In genomic region chr1:226975259-226975908, GRCh38 we compare ENCODE assay signal across 11 cellular contexts. TPM values are rescaled to one million over a fixed set of nuclear protein-coding genes. Genes with fewer than 3 reads are reported as not detected.
DNase-seq lines count a peak whose midpoint lies in the region; ATAC-seq and TF ChIP-seq lines count a peak whose summit lies in the region.
"Had no signal": no experiment of that assay in that cellular context is flagged by ENCODE, and none has a peak within 500 bp of the region (broad histone marks: within the 10 kb centered on the region; RNA-seq: fewer than 3 reads in every experiment).

No MANE protein-coding gene starts in this region.

- WGBS in heart right ventricle, 2 donors, result 56 to 66% methylated on average over 15 of the region's 15 CpGs

- peaks cover 0 to 32% (median 0%) of the 10 kb centered on the region in 9 donors for H3K36me3 ChIP-seq in heart right ventricle

- H3K27me3 ChIP-seq in heart right ventricle, result no peaks in the 10 kb centered on the region

- H3K27ac ChIP-seq in heart right ventricle, result peak overlapping the region; percentile 83 to 96 (median 92)

- peak in 4 of 8 donors; percentile 0 to 24 (median 7) for ATAC-seq in heart right ventricle

- DNase-seq in DMS153 (lab: John Stamatoyannopoulos, UW), result peak; percentile 85
- peak; percentile 86 for DNase-seq in NCI-H345 (lab: John Stamatoyannopoulos, UW)
- DNase-seq in heart right ventricle, result no peak
- peak; percentile 94 for DNase-seq in pons (ENCODE audit: low spot score)
- DNase-seq in activated naive CD4-positive, alpha-beta T cell treated with anti-CD3 and anti-CD28 coated beads, Interleukin-2, amount 50 U/mL, for 16 hours, result no peak
- DNase-seq in activated CD4-positive, alpha-beta T cell treated with anti-CD3 and anti-CD28 coated beads, Interleukin-2, amount 50 U/mL, for 4 hours, result no peak
- no peak for DNase-seq in SIG-M5 treated with dmso at 0.1 percent for 504 hours (lab: John Stamatoyannopoulos, UW; ENCODE audit: unreplicated experiment)
- no peak for DNase-seq in AG08396 (ENCODE audit: low spot score)
- DNase-seq: NK-92 treated with Interleukin-12 subunit alpha and Interleukin-12 subunit beta, amount 100 ng/mL, for 24 hours; T1000 had no signal

- H3K4me3 ChIP-seq in heart right ventricle, result no peak overlapping the region

- peaks cover 26 to 66% (median 52%) of the 10 kb centered on the region in 9 donors for H3K4me1 ChIP-seq in heart right ventricle
- H3K4me1 ChIP-seq: parathyroid adenoma had no signal

- peaks cover 0 to 14% (median 0%) of the 10 kb centered on the region in 11 donors for H3K9me3 ChIP-seq in heart right ventricle

- TF ChIP-seq CTCF in heart right ventricle (IDR thresholded peaks at IDR 0.05), result no peak

- intact Hi-C loops in heart right ventricle (cut with DNase I), result loop anchor here in 4 of 10 donors (2.0 to 10.0 kb wide), 3 partner anchors 33 to 61 kb away; partner anchors contain the start of gene COQ8A (in 2 of the 4)

RNA-seq across cellular contexts. Expression of gene COQ8A, which starts 35.3 kb away (rescaled TPM):
- total RNA-seq in heart right ventricle, result 100 to 1,000 TPM; 167 to 495 (median 266) TPM
- 100 to 1,000 TPM; 136 to 242 TPM for polyA plus RNA-seq in heart right ventricle

Comparison
In these comparisons a context has a peak if more than half of its experiments do, and no peak if none do; other contexts are left out.
1. DNase-seq: peak in DMS153 (single experiment), NCI-H345 (single experiment) and pons (single experiment); none in heart right ventricle (0 of 2), activated naive CD4-positive, alpha-beta T cell treated with anti-CD3 and anti-CD28 coated beads, Interleukin-2, amount 50 U/mL, for 16 hours (single experiment), activated CD4-positive, alpha-beta T cell treated with anti-CD3 and anti-CD28 coated beads, Interleukin-2, amount 50 U/mL, for 4 hours (0 of 2), SIG-M5 treated with dmso at 0.1 percent for 504 hours (single experiment) and AG08396 (single experiment).